In genomic region chr3:79032686-79033318, GRCh38 we compare ENCODE assay signal across 1 cellular context.
TF ChIP-seq lines count a peak whose summit lies in the region.

No MANE protein-coding gene starts in this region.

TF ChIP-seq in K562, 482 proteins besides CTCF, POLR2A, EP300 and RAD21 (continued from another document):
- TF ChIP-seq CREB3 (tag; conservative IDR thresholded peaks at IDR 0.05; ENCODE audit: low read depth) (no peak), ZNF224 (CRISPR knock-in tag; IDR thresholded peaks at IDR 0.05) (no peak)
